In the genomic region with DNA sequence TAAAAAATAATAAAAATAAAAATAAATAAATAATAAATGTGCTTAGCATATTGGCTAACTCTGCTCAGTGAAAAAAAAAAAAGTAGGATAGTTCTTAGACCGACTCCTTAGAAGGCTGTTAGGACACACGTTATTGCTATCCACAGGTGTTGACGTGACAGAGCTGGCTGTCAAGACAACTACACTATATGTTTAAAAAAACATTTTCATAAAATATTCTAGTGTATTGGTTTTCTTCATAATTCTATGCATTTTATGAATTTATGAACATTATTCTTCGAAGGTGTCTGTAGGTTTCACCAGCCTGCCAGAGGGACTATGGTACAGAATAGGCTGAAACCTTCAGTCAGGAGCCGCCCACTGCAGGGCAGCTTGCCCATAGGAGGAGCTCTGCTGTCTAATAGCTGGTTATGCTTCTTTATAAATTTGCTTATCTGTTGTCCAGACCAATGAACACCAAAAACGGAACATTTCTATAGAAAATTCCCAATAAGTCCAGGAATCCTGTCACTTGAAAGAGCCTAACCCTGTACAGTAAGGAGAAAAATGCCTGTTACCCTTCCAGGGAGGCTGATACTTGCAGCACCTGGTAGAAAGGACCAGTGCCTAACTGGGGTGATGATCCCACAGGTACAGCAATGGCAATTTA, we compare ENCODE assay signal across 11 cellular contexts. TPM values are rescaled to one million over a fixed set of nuclear protein-coding genes. Genes with fewer than 3 reads are reported as not detected.
DNase-seq lines count a peak whose midpoint lies in the region; ATAC-seq and TF ChIP-seq lines count a peak whose summit lies in the region.
"Had no signal": no experiment of that assay in that cellular context is flagged by ENCODE, and none has a peak within 500 bp of the region (broad histone marks: within the 10 kb centered on the region; RNA-seq: fewer than 3 reads in every experiment).

No MANE protein-coding gene starts in this region.

- peak; percentile 29 to 59 (median 43) for ATAC-seq in right lobe of liver

- H2AFZ ChIP-seq in OCI-LY7 (ENCODE audit: low read length): no peak overlapping the region

- no peak overlapping the region for H3K4me3 ChIP-seq in LNCaP clone FGC (ENCODE audit: low read depth, low read length)
- no peak overlapping the region for H3K4me3 ChIP-seq in right lobe of liver
- H3K4me3 ChIP-seq in lower leg skin (ENCODE audit: low read depth, poor library complexity, severe bottlenecking): no peak overlapping the region
- H3K4me3 ChIP-seq in OCI-LY7 (ENCODE audit: low read depth, low read length, poor library complexity, severe bottlenecking): no peak overlapping the region

- H3K27me3 ChIP-seq in right lobe of liver: no peaks in the 10 kb centered on the region

- no TSS peak for BruUV-seq in MCF 10A (replicated peaks; lab: Mats Ljungman, UMichigan)
- no TSS peak for BruUV-seq in OCI-LY7 (replicated peaks; lab: Mats Ljungman, UMichigan)

- in situ Hi-C loops in ACHN (cut with HindIII; ENCODE audit: low pct_ligation_motif_present, low pct_unique_long_range_greater_than_20kb, low sequenced_read_pairs): no loop called here

- TF ChIP-seq CTCF in LNCaP clone FGC (IDR thresholded peaks at IDR 0.05; ENCODE audit: control insufficient read depth, extremely low read depth, insufficient read depth) (peak; percentile 25), MCF 10A (IDR thresholded peaks at IDR 0.05; ENCODE audit: unreplicated experiment) (no peak), right lobe of liver (IDR thresholded peaks at IDR 0.05) (peak in 1 of 4 donors; percentile 4), lower leg skin (IDR thresholded peaks at IDR 0.05) (no peak), OCI-LY7 (conservative IDR thresholded peaks at IDR 0.05; ENCODE audit: low read length) (no peak)

- H3K9me3 Mint-ChIP-seq in MCF 10A (ENCODE audit: unreplicated experiment): no peaks in the 10 kb centered on the region

- no peaks in the 10 kb centered on the region for H3K79me2 ChIP-seq in OCI-LY7 (ENCODE audit: insufficient read depth, low read depth, low read length)

- H3K4me1 ChIP-seq in right lobe of liver: peaks cover 0 to 42% (median 0%) of the 10 kb centered on the region in 4 donors
- no peaks in the 10 kb centered on the region for H3K4me1 ChIP-seq in OCI-LY7 (ENCODE audit: insufficient read depth, low read length, poor library complexity, severe bottlenecking)

- H3K4me2 ChIP-seq in OCI-LY7 (ENCODE audit: low read length): no peak overlapping the region

- H3K36me3 ChIP-seq in right lobe of liver (no peaks in the 10 kb centered on the region), OCI-LY7 (ENCODE audit: insufficient read depth, low read length) (no peaks in the 10 kb centered on the region)

- no peaks in the 10 kb centered on the region for H3K27me3 Mint-ChIP-seq in MCF 10A (ENCODE audit: insufficient read depth, unreplicated experiment)

- intact Hi-C loops in MCF 10A (cut with micrococcal nuclease) (no loop called here), right lobe of liver (cut with DNase I) (no loop called here), lower leg skin (cut with DNase I; ENCODE audit: low total_unique reads) (no loop called here), OCI-LY7 (cut with micrococcal nuclease; ENCODE audit: unreplicated experiment) (no loop called here)

- TF ChIP-seq POLR2A in right lobe of liver (IDR thresholded peaks at IDR 0.05) (peak; percentile 2), lower leg skin (IDR thresholded peaks at IDR 0.05) (no peak)

- no peaks in the 10 kb centered on the region for H4K20me1 ChIP-seq in OCI-LY7 (ENCODE audit: insufficient read depth, low read length)

- no peaks in the 10 kb centered on the region for H3K9me2 ChIP-seq in OCI-LY7 (ENCODE audit: insufficient read depth, low read length)

- CTCF ChIA-PET in MCF 10A (lab: Yijun Ruan, JAX): interaction anchor here (0.8 kb wide), 1 partner anchor 15 kb away, joined by 5 read pairs; no protein-coding TSS in a partner anchor
- CTCF ChIA-PET in OCI-LY7 (lab: Charles Lee; ENCODE audit: unreplicated experiment): no interaction called here

- H3K4me1 Mint-ChIP-seq in MCF 10A (ENCODE audit: insufficient read depth, unreplicated experiment): peaks cover 39% of the 10 kb centered on the region

- H3K36me3 Mint-ChIP-seq in MCF 10A (ENCODE audit: insufficient read depth, unreplicated experiment): peaks cover 52% of the 10 kb centered on the region

- H3K4me3 Mint-ChIP-seq in MCF 10A (ENCODE audit: unreplicated experiment): no peak overlapping the region

- peak overlapping the region; percentile 41 for H3K27ac Mint-ChIP-seq in MCF 10A (ENCODE audit: low read depth, unreplicated experiment)

- 80% methylated on average over 5 of the region's 6 CpGs for WGBS in right lobe of liver (ENCODE audit: insufficient coverage, low coverage, low lambda C conversion rate, missing lambda C conversion rate)
- 52 to 61% methylated on average over 6 of the region's 6 CpGs for WGBS in lower leg skin, 2 donors

- peak; percentile 53 for DNase-seq in ACHN
- no peak for DNase-seq in LNCaP clone FGC (ENCODE audit: low read depth)
- no peak for DNase-seq in MCF 10A (ENCODE audit: unreplicated experiment)
- no peak for DNase-seq in right lobe of liver
- DNase-seq in NCI-H2196 (lab: John Stamatoyannopoulos, UW; ENCODE audit: unreplicated experiment): no peak
- no peak for DNase-seq in lower leg skin (ENCODE audit: low spot score in 2 of 2)
- DNase-seq in activated T-cell treated with anti-CD3 and anti-CD28 coated beads, Interleukin-2, amount 50 U/mL, for 1 hour: no peak
- DNase-seq in OCI-LY7 (ENCODE audit: low spot score): no peak
- DNase-seq: NCI-H446 treated with DMSO at 0.1 percent for 48 hours; stimulated activated CD4-positive, alpha-beta T cell treated with anti-CD3 and anti-CD28 coated beads, Interleukin-2, amount 100 ng/mL, for 48 hours; stimulated activated naive CD4-positive, alpha-beta T cell treated with Interleukin-2 at 50 U/mL for 16 hours had no signal

- H3K27ac ChIP-seq in right lobe of liver (no peak overlapping the region), OCI-LY7 (ENCODE audit: low read depth, low read length, poor library complexity, severe bottlenecking) (no peak overlapping the region)

- POLR2A ChIA-PET in MCF 10A (lab: Yijun Ruan, JAX): interaction anchor here (0.6 to 0.9 kb wide), 3 partner anchors 16 to 1286 kb away, joined by 3 to 4 read pairs (median 3); no protein-coding TSS in a partner anchor
- POLR2A ChIA-PET in OCI-LY7 (lab: Charles Lee): interaction anchor here (0.7 kb wide), 1 partner anchor 68 kb away, joined by 3 read pairs; no protein-coding TSS in a partner anchor

- H3K9me3 ChIP-seq in right lobe of liver (no peaks in the 10 kb centered on the region), OCI-LY7 (ENCODE audit: low read length) (no peaks in the 10 kb centered on the region)

RNA-seq across cellular contexts. Expression of gene TM4SF1, which starts 9.1 kb away (rescaled TPM):
- 20.1 and 27.7 TPM in 2 replicates for total RNA-seq in MCF 10A (2022)
- 10 to 100 TPM in 5 of 6 experiments, 1 to 10 TPM in 1; 7.9 to 63.0 (median 47.5) TPM for total RNA-seq in right lobe of liver
- 100 to 1,000 TPM in 1 of 4 donors, 10 to 100 TPM in 3; 24.5 to 131 (median 51.0) TPM for total RNA-seq in lower leg skin
- not detected in 2 replicates for total RNA-seq in OCI-LY7 (2014; rRNA removed; shearing (Covaris generic))
- total RNA-seq in OCI-LY7 (2022): not detected in 2 replicates

RNA-seq across cellular contexts. Expression of gene TM4SF18, which starts 34.9 kb away (rescaled TPM):
- total RNA-seq in MCF 10A (2022) (not detected in 2 replicates), right lobe of liver (1 to 10 TPM; 1.8 to 4.6 (median 3.1) TPM), lower leg skin (1 to 10 TPM; 1.3 to 4.9 (median 3.0) TPM), OCI-LY7 (2022) (not detected in 2 replicates)
- total RNA-seq in OCI-LY7 (2014; rRNA removed; shearing (Covaris generic)): not detected in 2 replicates

Comparison
In these comparisons a context has a peak if more than half of its experiments do, and no peak if none do; other contexts are left out.
1. RNA of gene TM4SF1, which starts 9.1 kb away (total RNA-seq): 24.5 to 131 TPM in lower leg skin, 7.9 to 63.0 TPM in right lobe of liver and 20.1 to 27.7 TPM in MCF 10A; not detected in OCI-LY7; every median in the first group is over 4 times any median in the second.